In genomic region chr7:916291-916941, GRCh38 we compare ENCODE assay signal across 12 cellular contexts. TPM values are rescaled to one million over a fixed set of nuclear protein-coding genes. Genes with fewer than 3 reads are reported as not detected.
A peak's percentile ranks its signal among the peaks of the same experiment; 100 is the strongest.
DNase-seq lines count a peak whose midpoint lies in the region; ATAC-seq and TF ChIP-seq lines count a peak whose summit lies in the region.
"Had no signal": no experiment of that assay in that cellular context is flagged by ENCODE, and none has a peak within 500 bp of the region (broad histone marks: within the 10 kb centered on the region; RNA-seq: fewer than 3 reads in every experiment).

No MANE protein-coding gene starts in this region.

- peak overlapping the region; percentile 6 to 39 (median 25); a peak in 8 of 22 replicates for H3K4me2 ChIP-seq in BLaER1 treated with 17β-estradiol and CSF1 and Interleukin-3, amounts not matched to agents 10 nM and 100 nM

- peaks cover 0 to 67% (median 28%) of the 10 kb centered on the region in 11 experiments; a peak in 17 of 22 replicates for H3K36me3 ChIP-seq in BLaER1 treated with 17β-estradiol and CSF1 and Interleukin-3, amounts not matched to agents 10 nM and 100 nM
- H3K36me3 ChIP-seq in mucosa of descending colon (ENCODE audit: low read depth) = no peaks in the 10 kb centered on the region
- H3K36me3 ChIP-seq: gastrocnemius medialis, left lung had no signal

- H3K4me1 Mint-ChIP-seq in brain = peaks cover 16% of the 10 kb centered on the region

- no peak for ATAC-seq in mucosa of descending colon
- ATAC-seq: gastrocnemius medialis, left lung had no signal

- 0 out of 22 replicates have a peak overlapping the region, but pooled peaks of 1 of the 11 experiments have one; percentile 6 for H3K9ac ChIP-seq in BLaER1 treated with 17β-estradiol and CSF1 and Interleukin-3, amounts not matched to agents 10 nM and 100 nM

- intact Hi-C loops in mucosa of descending colon (cut with DNase I, micrococcal nuclease) = no loop called here

- peak overlapping the region in 3 of 5 experiments; percentile 77 to 91 (median 78) for H3K27ac Mint-ChIP-seq in brain

- peaks cover 41 to 90% (median 76%) of the 10 kb centered on the region in 10 experiments for H3K4me1 ChIP-seq in BLaER1 treated with 17β-estradiol and CSF1 and Interleukin-3, amounts not matched to agents 10 nM and 100 nM
- H3K4me1 ChIP-seq in mucosa of descending colon (ENCODE audit: low read depth) = peaks cover 43% of the 10 kb centered on the region
- H3K4me1 ChIP-seq: gastrocnemius medialis had no signal

- DNase-seq in M059J (ENCODE audit: low read depth) (peak; percentile 27), mucosa of descending colon (peak; percentile 58 to 82 (median 66)), medulla oblongata (ENCODE audit: extremely low spot score) (no peak), activated gamma-delta T cell treated with Interleukin-2 at 50 U/mL for 16 hours (no peak), DMS114 treated with DMSO at 0.1 percent for 48 hours (lab: John Stamatoyannopoulos, UW; ENCODE audit: unreplicated experiment) (no peak), GM20000 (ENCODE audit: low spot score) (no peak)
- DNase-seq: gastrocnemius medialis; stimulated activated CD4-positive, alpha-beta T cell treated with anti-CD3 and anti-CD28 coated beads, Interleukin-1b, Interleukin-23, amount 100 ng/mL, for 48 hours; stimulated activated naive CD4-positive, alpha-beta T cell had no signal

- H4K20me1 ChIP-seq in BLaER1 treated with 17β-estradiol and CSF1 and Interleukin-3, amounts not matched to agents 10 nM and 100 nM = peaks cover 0 to 45% (median 13%) of the 10 kb centered on the region in 11 experiments; a peak in 12 of 22 replicates

- peaks cover 0 to 10% (median 0%) of the 10 kb centered on the region in 11 experiments; a peak in 1 of 22 replicates for H3K9me3 ChIP-seq in BLaER1 treated with 17β-estradiol and CSF1 and Interleukin-3, amounts not matched to agents 10 nM and 100 nM (replicated peaks in 1 of 11)
- no peaks in the 10 kb centered on the region for H3K9me3 ChIP-seq in mucosa of descending colon
- H3K9me3 ChIP-seq: gastrocnemius medialis, left lung had no signal

- H3K36me3 Mint-ChIP-seq in brain = no peaks in the 10 kb centered on the region

- TF ChIP-seq CTCF in brain (conservative IDR thresholded peaks at IDR 0.05) (no peak), mucosa of descending colon (IDR thresholded peaks at IDR 0.05) (no peak), GM20000 (IDR thresholded peaks at IDR 0.05; ENCODE audit: extremely low read depth, missing control alignments) (no peak)

- H3K27ac ChIP-seq in BLaER1 treated with 17β-estradiol and CSF1 and Interleukin-3, amounts not matched to agents 10 nM and 100 nM = no peak overlapping the region
- H3K27ac ChIP-seq: gastrocnemius medialis, left lung had no signal

- peaks cover 0 to 2% (median 0%) of the 10 kb centered on the region in 5 experiments for H3K9me3 Mint-ChIP-seq in brain

- H3K27me3 ChIP-seq in BLaER1 treated with 17β-estradiol and CSF1 and Interleukin-3, amounts not matched to agents 10 nM and 100 nM = no peaks in the 10 kb centered on the region
- H3K27me3 ChIP-seq: gastrocnemius medialis, left lung had no signal

- no peak overlapping the region for H3K4me3 ChIP-seq in BLaER1 treated with 17β-estradiol and CSF1 and Interleukin-3, amounts not matched to agents 10 nM and 100 nM
- no peak overlapping the region for H3K4me3 ChIP-seq in mucosa of descending colon
- H3K4me3 ChIP-seq: gastrocnemius medialis, left lung had no signal

- no peak overlapping the region for H3K4me3 Mint-ChIP-seq in brain

- peaks cover 7% of the 10 kb centered on the region for H3K27me3 Mint-ChIP-seq in brain

RNA-seq across cellular contexts. Expression of gene ADAP1, which starts 38.1 kb away (rescaled TPM):
- 0.37 and 0.84 TPM in 2 replicates for total RNA-seq in M059J (2014; rRNA removed; shearing (Covaris generic))
- 60.1 TPM for polyA plus RNA-seq in brain (ENCODE audit: insufficient read depth, low read depth, low replicate concordance)
- total RNA-seq in mucosa of descending colon = 100 to 1,000 TPM in 1 of 3 donors, 10 to 100 TPM in 2; 80.7 to 153 (median 98.8) TPM

RNA-seq across cellular contexts. Expression of gene GET4, which starts 40.1 kb away (rescaled TPM):
- total RNA-seq in M059J (2014; rRNA removed; shearing (Covaris generic)) = 16.5 and 26.9 TPM in 2 replicates
- 37.7 TPM for polyA plus RNA-seq in brain (ENCODE audit: insufficient read depth, low read depth, low replicate concordance)
- 10 to 100 TPM; 36.9 to 48.8 (median 48.2) TPM for total RNA-seq in mucosa of descending colon

RNA-seq across cellular contexts. Expression of gene COX19, which starts 58.9 kb away (rescaled TPM):
- total RNA-seq in M059J (2014; rRNA removed; shearing (Covaris generic)) = 7.7 and 10.2 TPM in 2 replicates
- 2.4 TPM for polyA plus RNA-seq in brain (ENCODE audit: insufficient read depth, low read depth, low replicate concordance)
- 10 to 100 TPM; 14.9 to 20.9 (median 15.8) TPM for total RNA-seq in mucosa of descending colon

Comparison
In these comparisons a context has a peak if more than half of its experiments do, and no peak if none do; other contexts are left out.
1. DNase-seq: peak in M059J (single experiment) and mucosa of descending colon (3 of 3); none in medulla oblongata (single experiment), activated gamma-delta T cell treated with Interleukin-2 at 50 U/mL for 16 hours (single experiment), DMS114 treated with DMSO at 0.1 percent for 48 hours (single experiment) and GM20000 (single experiment).
2. RNA of gene ADAP1, which starts 38.1 kb away (total RNA-seq): 80.7 to 153 TPM in mucosa of descending colon; 0.37 to 0.84 TPM in M059J; every median in the first group is over 10 times any median in the second.